ENCODE assay signal across 24 cellular contexts in the genomic region with DNA sequence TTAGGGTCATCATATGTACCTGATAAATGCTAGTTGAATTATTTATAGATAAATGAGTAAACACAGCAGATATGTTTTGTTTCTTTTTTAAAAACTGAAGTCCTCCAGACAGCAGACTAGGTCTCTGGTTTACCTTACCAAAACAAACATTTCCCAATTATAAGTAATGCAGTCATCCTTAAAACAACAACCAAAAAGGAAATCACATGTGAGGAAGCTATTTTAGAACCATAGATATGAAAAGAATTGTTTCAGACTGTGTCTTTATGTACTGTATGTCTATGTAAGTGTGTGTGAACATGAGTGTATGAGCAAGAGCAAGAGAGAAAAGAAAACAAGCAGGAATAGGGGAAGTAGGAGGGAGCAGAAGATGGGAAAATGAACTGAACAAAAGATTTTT.
"Had no signal": no experiment of that assay in that cellular context is flagged by ENCODE, and none has a peak within 500 bp of the region (broad histone marks: within the 10 kb centered on the region; RNA-seq: fewer than 3 reads in every experiment).

No MANE protein-coding gene starts in this region.

- H3K36me3 ChIP-seq: tibial nerve, vagina had no signal

- H3K9me3 Mint-ChIP-seq: activated CD4-positive, alpha-beta memory T cell treated with anti-CD3 and anti-CD28 coated beads, Interleukin-2, amount 10 ng/mL, durations not matched to agents 7 days and 5 days had no signal

- H3K4me3 ChIP-seq: coronary artery, tibial nerve, vagina had no signal

- H3K27me3 Mint-ChIP-seq: activated CD4-positive, alpha-beta memory T cell treated with anti-CD3 and anti-CD28 coated beads, Interleukin-2, amount 10 ng/mL, durations not matched to agents 7 days and 5 days; activated naive CD4-positive, alpha-beta T cell treated with anti-CD3 and anti-CD28 coated beads, Interleukin-2, amount 50 U/mL, for 24 hours; natural killer cell treated with Interleukin-12 subunit alpha and Interleukin-12 subunit beta and Interleukin-15 and Interleukin-18, amount 100 ng/mL, for 72 hours had no signal

- H3K4me1 Mint-ChIP-seq: activated CD4-positive, alpha-beta memory T cell treated with anti-CD3 and anti-CD28 coated beads, Interleukin-2, amount 10 ng/mL, durations not matched to agents 7 days and 5 days; activated naive CD4-positive, alpha-beta T cell treated with anti-CD3 and anti-CD28 coated beads, Interleukin-2, amount 50 U/mL, for 24 hours; WTC11 had no signal

- H3K27me3 ChIP-seq: tibial nerve, vagina had no signal

- H3K9me3 ChIP-seq: vagina had no signal

- H3K27ac Mint-ChIP-seq: activated CD4-positive, alpha-beta memory T cell treated with anti-CD3 and anti-CD28 coated beads, Interleukin-2, amount 10 ng/mL, durations not matched to agents 7 days and 5 days; activated naive CD4-positive, alpha-beta T cell treated with anti-CD3 and anti-CD28 coated beads, Interleukin-2, amount 50 U/mL, for 24 hours; natural killer cell treated with Interleukin-12 subunit alpha and Interleukin-12 subunit beta and Interleukin-15 and Interleukin-18, amount 100 ng/mL, for 72 hours; WTC11 had no signal

- H3K36me3 Mint-ChIP-seq: activated naive CD4-positive, alpha-beta T cell treated with anti-CD3 and anti-CD28 coated beads, Interleukin-2, amount 50 U/mL, for 24 hours; natural killer cell treated with Interleukin-12 subunit alpha and Interleukin-12 subunit beta and Interleukin-15 and Interleukin-18, amount 100 ng/mL, for 72 hours had no signal

- H3K4me1 ChIP-seq: tibial nerve, vagina had no signal

- H3K4me3 Mint-ChIP-seq: activated CD4-positive, alpha-beta memory T cell treated with anti-CD3 and anti-CD28 coated beads, Interleukin-2, amount 10 ng/mL, durations not matched to agents 7 days and 5 days; activated naive CD4-positive, alpha-beta T cell treated with anti-CD3 and anti-CD28 coated beads, Interleukin-2, amount 50 U/mL, for 24 hours; natural killer cell treated with Interleukin-12 subunit alpha and Interleukin-12 subunit beta and Interleukin-15 and Interleukin-18, amount 100 ng/mL, for 72 hours; WTC11 had no signal

- H3K27ac ChIP-seq: coronary artery, epithelial cell of prostate, tibial nerve, vagina had no signal

- ATAC-seq: left ventricle myocardium superior; natural killer cell treated with Interleukin-12 subunit alpha and Interleukin-12 subunit beta and Interleukin-15 and Interleukin-18, amount 100 ng/mL, for 72 hours; WTC11 had no signal

- DNase-seq: activated CD4-positive, alpha-beta memory T cell treated with anti-CD3 and anti-CD28 coated beads, Interleukin-2, amount 10 ng/mL, durations not matched to agents 7 days and 5 days; activated CD4-positive, alpha-beta T cell treated with anti-CD3 and anti-CD28 coated beads for 4 hours; activated effector memory CD4-positive, alpha-beta T cell treated with anti-CD3 and anti-CD28 coated beads, Interleukin-2, amount 50 U/mL, for 16 hours; activated T-cell treated with anti-CD3 and anti-CD28 coated beads, Interleukin-2, amount 50 U/mL, for 48 hours; amygdala; caudate nucleus; effector memory CD4-positive, alpha-beta T cell; kidney glomerular epithelial cell; left ventricle myocardium superior; mesendoderm; nucleus accumbens; posterior cingulate gyrus; retina; stimulated activated CD4-positive, alpha-beta T cell treated with anti-CD3 and anti-CD28 coated beads, Interleukin-4, amount 100 ng/mL, for 24 hours; stimulated activated naive CD4-positive, alpha-beta T cell; substantia nigra; T-helper 2 cell had no signal
